In the genomic region with DNA sequence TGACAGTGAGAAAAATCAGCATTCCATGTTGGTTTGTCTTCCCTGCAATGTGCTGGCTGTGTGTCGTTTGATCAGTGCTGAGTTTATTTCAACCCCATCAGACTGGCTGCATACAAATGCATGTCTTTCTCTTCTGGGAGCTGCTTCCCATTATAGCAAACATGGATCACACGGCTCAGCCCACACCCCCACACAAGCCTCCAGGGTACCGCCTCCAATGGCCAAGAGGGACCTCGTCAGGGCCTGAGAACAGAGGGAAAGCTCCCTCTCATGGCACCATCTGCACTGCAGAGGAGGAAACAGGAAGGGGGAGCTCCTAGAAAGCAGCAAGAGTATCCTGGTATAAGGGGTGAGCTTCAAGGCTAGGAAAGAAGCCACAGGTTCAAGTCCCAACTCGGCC, we compare ENCODE assay signal across 18 cellular contexts.
DNase-seq lines count a peak whose midpoint lies in the region; ATAC-seq, FAIRE-seq and TF ChIP-seq lines count a peak whose summit lies in the region.
"Had no signal": no experiment of that assay in that cellular context is flagged by ENCODE, and none has a peak within 500 bp of the region (broad histone marks: within the 10 kb centered on the region; RNA-seq: fewer than 3 reads in every experiment).

No MANE protein-coding gene starts in this region.

- no peak overlapping the region for H3K4me2 ChIP-seq in H1 (ENCODE audit: insufficient read depth in 1 of 2, low read depth in 2 of 2, low read length in 2 of 2)
- H3K4me2 ChIP-seq: PC-9, SK-N-SH had no signal

- no peak overlapping the region for H3K4me3 ChIP-seq in left ventricle myocardium inferior
- no peak overlapping the region for H3K4me3 ChIP-seq in H1 (ENCODE audit: extremely low read depth in 1 of 4, insufficient read depth in 2 of 4, low read depth in 3 of 4, low read length in 4 of 4)
- H3K4me3 ChIP-seq in CD8-positive, alpha-beta T cell (ENCODE audit: low read depth, low read length): no peak overlapping the region
- H3K4me3 ChIP-seq: GM12878, PC-9 had no signal

- no peak for DNase-seq in left ventricle myocardium inferior
- DNase-seq in left cardiac atrium: no peak
- DNase-seq in H1 (ENCODE audit: low read depth in 1 of 2, low spot score in 2 of 2): no peak
- DNase-seq in left kidney (ENCODE audit: low read depth, low spot score): peak; percentile 30
- DNase-seq in NCI-H226: no peak
- no peak for DNase-seq in CD8-positive, alpha-beta T cell
- no peak for DNase-seq in activated gamma-delta T cell (lab: John Stamatoyannopoulos, UW)
- DNase-seq: Caco-2, KG1, NCI-H1048, NCI-H446 treated with DMSO at 0.1 percent for 48 hours, NCI-H748 treated with DMSO at 0.1 percent for 48 hours, PC-9, SK-N-SH had no signal

- H2BK120ac ChIP-seq in H1 (replicated peaks; ENCODE audit: low read depth, low read length): no peak overlapping the region

- no peak for ATAC-seq in left cardiac atrium
- ATAC-seq in HG03432 (IDR thresholded peaks at IDR 0.05; ENCODE audit: unreplicated experiment): no peak
- no peak for ATAC-seq in CD8-positive, alpha-beta T cell
- ATAC-seq: GM12878 had no signal

- no peak overlapping the region for H3K27ac Mint-ChIP-seq in CD8-positive, alpha-beta T cell
- H3K27ac Mint-ChIP-seq: CD14-positive monocyte had no signal

- H3K4me1 Mint-ChIP-seq in CD8-positive, alpha-beta T cell (ENCODE audit: low read depth): no peaks in the 10 kb centered on the region
- H3K4me1 Mint-ChIP-seq: CD14-positive monocyte had no signal

- H3K56ac ChIP-seq in H1 (replicated peaks; ENCODE audit: insufficient read length, low read depth, low read length): no peak overlapping the region

- no peak overlapping the region for H3K18ac ChIP-seq in H1 (ENCODE audit: extremely low read depth, low read length)

- H3K9ac ChIP-seq in H1 (replicated peaks in 1 of 4; ENCODE audit: extremely low read depth in 1 of 4, low read depth in 3 of 4, low read length in 3 of 4): peak overlapping the region in 1 of 4 experiments; percentile 27; a peak in 1 of 7 replicates
- H3K9ac ChIP-seq: SK-N-SH had no signal

- H3K4me3 Mint-ChIP-seq in CD8-positive, alpha-beta T cell: no peak overlapping the region
- H3K4me3 Mint-ChIP-seq: CD14-positive monocyte had no signal

- no peak overlapping the region for H3K14ac ChIP-seq in H1 (ENCODE audit: insufficient read length)

- no peak overlapping the region for H3K4ac ChIP-seq in H1 (replicated peaks; ENCODE audit: insufficient read length, low read depth, low read length)

- H3K36me3 Mint-ChIP-seq in CD8-positive, alpha-beta T cell: no peaks in the 10 kb centered on the region
- H3K36me3 Mint-ChIP-seq: CD14-positive monocyte had no signal

- H4K91ac ChIP-seq in H1 (replicated peaks; ENCODE audit: insufficient read length, low read length): no peak overlapping the region

- H3K27me3 ChIP-seq in left ventricle myocardium inferior (ENCODE audit: low read depth): no peaks in the 10 kb centered on the region
- H3K27me3 ChIP-seq in H1 (replicated peaks in 1 of 4; ENCODE audit: control insufficient read depth in 3 of 4, extremely low read depth in 1 of 4, insufficient read depth in 3 of 4, low read length in 3 of 4): no peaks in the 10 kb centered on the region
- no peaks in the 10 kb centered on the region for H3K27me3 ChIP-seq in CD8-positive, alpha-beta T cell (ENCODE audit: insufficient read depth, low read length)

- H3K23ac ChIP-seq in H1 (ENCODE audit: insufficient read length): no peak overlapping the region

- no peak overlapping the region for H2BK15ac ChIP-seq in H1 (ENCODE audit: low read length)

- peaks cover 6 to 93% of the 10 kb centered on the region in 2 experiments; a peak in 3 of 4 replicates for H3K79me2 ChIP-seq in H1 (ENCODE audit: control insufficient read depth in 1 of 2, insufficient read depth in 2 of 2, low read length in 2 of 2)

- CTCF ChIA-PET in H1 (lab: Charles Lee; ENCODE audit: partially characterized antibody): interaction anchor here (0.7 to 1.4 kb wide), 6 partner anchors 12 to 184 kb away, joined by 3 to 4 read pairs (median 3); no protein-coding TSS in a partner anchor
- CTCF ChIA-PET in CD8-positive, alpha-beta T cell (lab: Charles Lee): no interaction called here

- no peaks in the 10 kb centered on the region for H3K36me3 ChIP-seq in left ventricle myocardium inferior
- H3K36me3 ChIP-seq in H1 (ENCODE audit: control insufficient read depth in 2 of 4, insufficient read depth in 4 of 4, low read length in 3 of 4): peaks cover 0 to 10% (median under 1%) of the 10 kb centered on the region in 4 experiments; a peak in 2 of 8 replicates
- H3K36me3 ChIP-seq in CD8-positive, alpha-beta T cell (ENCODE audit: insufficient read depth, low read length): no peaks in the 10 kb centered on the region

- POLR2A ChIA-PET in H1 (lab: Charles Lee; ENCODE audit: partially characterized antibody): interaction anchor here (1.0 kb wide), 1 partner anchor 13 kb away, joined by 4 read pairs; no protein-coding TSS in a partner anchor
- POLR2A ChIA-PET in CD8-positive, alpha-beta T cell (lab: Charles Lee): no interaction called here

- intact Hi-C loops in left ventricle myocardium inferior (cut with micrococcal nuclease) (no loop called here), left cardiac atrium (cut with DNase I) (no loop called here)
- intact Hi-C loops in CD8-positive, alpha-beta T cell (cut with DNase I, micrococcal nuclease): no loop called here

- H3K27ac ChIP-seq in left ventricle myocardium inferior (replicated peaks): no peak overlapping the region
- no peak overlapping the region for H3K27ac ChIP-seq in H1 (ENCODE audit: low read depth, low read length)
- no peak overlapping the region for H3K27ac ChIP-seq in CD8-positive, alpha-beta T cell (ENCODE audit: low read depth, low read length)
- H3K27ac ChIP-seq: PC-9 had no signal

- peaks cover 11% of the 10 kb centered on the region for H3K79me1 ChIP-seq in H1 (ENCODE audit: low read depth, low read length)

- peaks cover 56% of the 10 kb centered on the region for H3K4me1 ChIP-seq in left ventricle myocardium inferior
- peaks cover 0 to 4% (median 2%) of the 10 kb centered on the region in 4 experiments; a peak in 3 of 7 replicates for H3K4me1 ChIP-seq in H1 (replicated peaks in 1 of 4; ENCODE audit: control insufficient read depth in 3 of 4, insufficient read depth in 4 of 4, low read length in 3 of 4)
- no peaks in the 10 kb centered on the region for H3K4me1 ChIP-seq in CD8-positive, alpha-beta T cell (ENCODE audit: insufficient read depth, low read length)
- H3K4me1 ChIP-seq: Caco-2 had no signal

- no peak for FAIRE-seq in H1 (lab: Jason Lieb, UNC)
- FAIRE-seq: GM12878, GM19239 had no signal

- H3K27me3 Mint-ChIP-seq in CD8-positive, alpha-beta T cell (ENCODE audit: low read depth): no peaks in the 10 kb centered on the region

- no peak overlapping the region for H2AFZ ChIP-seq in H1 (ENCODE audit: low read length)
- H2AFZ ChIP-seq: PC-9 had no signal

- H2BK12ac ChIP-seq in H1 (ENCODE audit: low read depth, low read length): no peak overlapping the region

- TF ChIP-seq POLR2A in H1 (IDR thresholded peaks at IDR 0.05; ENCODE audit: control extremely low read depth in 1 of 2, low read depth in 2 of 2, low read length in 2 of 2): no peak

- H3K9me3 Mint-ChIP-seq in CD8-positive, alpha-beta T cell: peaks cover 12% of the 10 kb centered on the region

- no peak overlapping the region for H4K5ac ChIP-seq in H1 (ENCODE audit: insufficient read length, low read depth, low read length)

- no peaks in the 10 kb centered on the region for H3K23me2 ChIP-seq in H1 (ENCODE audit: low read depth, low read length)

- 78% methylated on average over 5 of the region's 5 CpGs; no CpG with 5 or more reads in 1 of the 2 experiments for WGBS in H1 (ENCODE audit: extremely low coverage in 1 of 2, insufficient coverage in 1 of 2, insufficient read length in 1 of 2, insufficient replicate concordance in 2 of 2, low coverage in 1 of 2, low lambda C conversion rate in 2 of 2, missing lambda C conversion rate in 1 of 2), 2 experiments

- H3K9me3 ChIP-seq in left ventricle myocardium inferior (replicated peaks) (peaks cover 18% of the 10 kb centered on the region), H1 (ENCODE audit: insufficient read depth in 2 of 2, low read depth in 1 of 2, low read length in 1 of 2) (peaks cover 0 to 6% of the 10 kb centered on the region in 2 experiments; a peak in 1 of 4 replicates)
- H3K9me3 ChIP-seq in CD8-positive, alpha-beta T cell (ENCODE audit: low read length): no peaks in the 10 kb centered on the region
- H3K9me3 ChIP-seq: Caco-2 had no signal

- H4K20me1 ChIP-seq in H1 (replicated peaks in 1 of 2; ENCODE audit: control insufficient read depth in 1 of 2, insufficient read depth in 2 of 2, low read length in 2 of 2): peaks cover 6 to 8% of the 10 kb centered on the region in 2 experiments

- no peak for TF ChIP-seq EP300 in H1 (IDR thresholded peaks at IDR 0.05; ENCODE audit: borderline replicate concordance in 1 of 2, low read depth in 2 of 2, low read length in 2 of 2)

- H4K8ac ChIP-seq in H1 (ENCODE audit: extremely low read depth, insufficient read depth, low read length): no peak overlapping the region

- TF ChIP-seq CTCF in left ventricle myocardium inferior (IDR thresholded peaks at IDR 0.05; ENCODE audit: borderline replicate concordance): peak; percentile 24
- TF ChIP-seq CTCF in H1 (IDR thresholded peaks at IDR 0.05; ENCODE audit: control extremely low read depth in 1 of 3, insufficient read depth in 1 of 3, low read depth in 1 of 3, low read length in 3 of 3): peak; percentile 15 to 41 (median 34); a peak in 3 of 4 replicates
- TF ChIP-seq CTCF in CD8-positive, alpha-beta T cell (IDR thresholded peaks at IDR 0.05): no peak

- H2AK5ac ChIP-seq in H1 (ENCODE audit: low read depth, low read length): no peak overlapping the region

- no peak overlapping the region for H2BK5ac ChIP-seq in H1 (ENCODE audit: low read depth, low read length)

- H2BK20ac ChIP-seq in H1 (ENCODE audit: low read length): no peak overlapping the region

- peak; percentile 37 to 53; a peak in 3 of 4 replicates for TF ChIP-seq RAD21 in H1 (IDR thresholded peaks at IDR 0.05 in 1 of 2, conservative IDR thresholded peaks at IDR 0.05 in 1 of 2; ENCODE audit: low read depth in 2 of 2, low read length in 2 of 2)

TF ChIP-seq in H1, 55 proteins besides CTCF, POLR2A, EP300 and RAD21 (continues in another document):
- TF ChIP-seq JUND (IDR thresholded peaks at IDR 0.05; ENCODE audit: low read length) (no peak), RBBP5 (IDR thresholded peaks at IDR 0.05; ENCODE audit: borderline replicate concordance, low read depth, low read length) (no peak), SP1 (IDR thresholded peaks at IDR 0.05; ENCODE audit: low read depth, low read length) (no peak), CHD1 (IDR thresholded peaks at IDR 0.05; ENCODE audit: low read depth, low read length) (no peak), TAF7 (optimal IDR thresholded peaks at IDR 0.05; ENCODE audit: borderline replicate concordance, low read depth, low read length) (no peak), SP2 (IDR thresholded peaks at IDR 0.05; ENCODE audit: low read length) (no peak), EGR1 (IDR thresholded peaks at IDR 0.05; ENCODE audit: borderline replicate concordance, low read depth, low read length) (no peak), CEBPB (IDR thresholded peaks at IDR 0.05; ENCODE audit: low read depth, low read length) (no peak), POLR2AphosphoS5 (IDR thresholded peaks at IDR 0.05; ENCODE audit: low read depth, low read length) (no peak), TCF12 (IDR thresholded peaks at IDR 0.05; ENCODE audit: low read depth, low read length) (no peak)
